In the genomic region with DNA sequence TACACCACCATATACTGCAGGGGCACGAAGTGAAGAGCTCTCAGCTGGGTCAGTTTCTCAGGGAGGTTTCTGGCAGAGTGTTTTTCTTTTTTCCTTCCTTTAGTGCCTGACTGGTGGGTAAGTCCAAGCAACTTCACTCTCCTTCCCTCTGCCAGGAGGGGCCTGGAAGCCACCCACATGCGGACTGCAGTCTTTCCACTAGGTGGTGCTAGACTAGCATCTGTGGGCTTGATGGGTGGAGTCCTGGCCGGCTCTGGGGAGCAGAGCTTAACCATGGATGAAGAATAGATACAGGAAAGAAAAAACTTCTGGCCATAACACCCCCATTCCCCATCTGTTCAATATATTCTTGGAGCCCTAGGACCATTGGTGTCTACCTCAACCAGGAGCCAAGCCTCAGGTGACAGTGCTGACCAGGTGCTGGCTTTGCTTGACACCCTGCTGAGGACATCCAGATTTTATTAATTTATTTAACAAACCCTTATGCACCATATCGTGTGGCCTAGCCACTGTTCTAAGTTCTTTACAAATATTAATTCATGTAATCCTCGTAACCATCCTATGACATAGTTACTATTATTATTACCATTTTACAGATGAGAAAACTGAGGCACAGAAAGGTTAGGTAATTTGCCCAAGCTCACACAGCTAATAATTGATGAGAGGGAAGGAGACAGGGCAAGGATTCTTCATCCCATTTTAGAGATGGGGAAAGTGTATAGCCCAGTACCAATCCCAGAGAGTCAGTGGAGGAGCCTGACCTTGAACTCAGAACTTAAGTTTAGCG, we compare ENCODE assay signal across 8 cellular contexts.
DNase-seq lines count a peak whose midpoint lies in the region; ATAC-seq, FAIRE-seq and TF ChIP-seq lines count a peak whose summit lies in the region.

No MANE protein-coding gene starts in this region.

- peak; percentile 62 to 88 for TF ChIP-seq RAD21 in K562 (CRISPR knock-in tag; conservative IDR thresholded peaks at IDR 0.05 in 1 of 2, IDR thresholded peaks at IDR 0.05 in 1 of 2)

- no peak overlapping the region for H3K4me2 ChIP-seq in Loucy (ENCODE audit: low read depth, low read length, poor library complexity, severe bottlenecking)
- H3K4me2 ChIP-seq in K562 (ENCODE audit: insufficient read depth, low read length), result no peak overlapping the region

- peak; percentile 99 for ATAC-seq in K562
- ATAC-seq in HG03095 (IDR thresholded peaks at IDR 0.05; ENCODE audit: unreplicated experiment), result no peak

- intact Hi-C loops in K562 (cut with micrococcal nuclease), result no loop called here

- no peak for TF ChIP-seq POLR2A in K562 (conservative IDR thresholded peaks at IDR 0.05)

- no peaks in the 10 kb centered on the region for H3K9me1 ChIP-seq in K562 (ENCODE audit: control insufficient read depth, insufficient read depth, low read length)

- peak; percentile 36 for DNase-seq in activated CD4-positive, CD25-positive, alpha-beta regulatory T cell treated with anti-CD3 and anti-CD28 coated beads, Interleukin-2, amount 50 U/mL, for 72 hours
- no peak for DNase-seq in activated CD4-positive, CD25-positive, alpha-beta regulatory T cell (lab: John Stamatoyannopoulos, UW)
- DNase-seq in RCC 7860 (ENCODE audit: low spot score), result peak; percentile 45
- DNase-seq in K562 (ENCODE audit: extremely low read depth in 1 of 4, low spot score in 3 of 4), result peak; percentile 83 to 95 (median 92)
- DNase-seq in kidney tubule cell (ENCODE audit: low spot score), result peak; percentile 67
- peak; percentile 22 to 26 for DNase-seq in stimulated activated CD8-positive, alpha-beta memory T cell treated with anti-CD3 and anti-CD28 coated beads, Interleukin-7, amount 100 ng/mL, for 48 hours (ENCODE audit: extremely low read depth in 1 of 2, low read depth in 1 of 2)

- H3K36me3 ChIP-seq in Loucy (ENCODE audit: insufficient read depth, low read length) (no peaks in the 10 kb centered on the region), K562 (ENCODE audit: control insufficient read depth, insufficient read depth, low read length) (no peaks in the 10 kb centered on the region)

- CTCF ChIA-PET in K562 (lab: Yijun Ruan, JAX; ENCODE audit: low intra/inter-chr PET ratio), result interaction anchor here (0.5 to 1.6 kb wide), 4 partner anchors 21 to 825 kb away, joined by 3 to 5 read pairs (median 3); no protein-coding TSS in a partner anchor

- H3K4me1 ChIP-seq in Loucy (ENCODE audit: insufficient read depth, low read length, poor library complexity, severe bottlenecking) (no peaks in the 10 kb centered on the region), K562 (replicated peaks in 1 of 2; ENCODE audit: control insufficient read depth in 2 of 2, insufficient read depth in 2 of 2, low read length in 2 of 2) (no peaks in the 10 kb centered on the region)

- peak; percentile 98 for TF ChIP-seq CTCF in Loucy (conservative IDR thresholded peaks at IDR 0.05; ENCODE audit: low read length)
- TF ChIP-seq CTCF in K562 (IDR thresholded peaks at IDR 0.05 in 2 of 3, conservative IDR thresholded peaks at IDR 0.05 in 1 of 3; ENCODE audit: insufficient read depth in 2 of 3, low read depth in 1 of 3, low read length in 3 of 3), result peak; percentile 93 to 95 (median 94)

- in situ Hi-C loops in K562 (cut with MboI), result no loop called here

- WGBS in K562 (ENCODE audit: insufficient coverage, low coverage, missing lambda C conversion rate), result 4% methylated on average over 6 of the region's 6 CpGs

- H3K9me3 ChIP-seq in Loucy (ENCODE audit: insufficient read depth, low read depth, low read length) (no peaks in the 10 kb centered on the region), K562 (replicated peaks; ENCODE audit: control insufficient read depth, insufficient read depth, low read depth, low read length) (no peaks in the 10 kb centered on the region)

- FAIRE-seq in RCC 7860 (lab: Jason Lieb, UNC) (no peak), K562 (lab: Jason Lieb, UNC) (peak; percentile 98)

- no peak overlapping the region for H3K4me3 ChIP-seq in Loucy (ENCODE audit: low read length, poor library complexity, severe bottlenecking)
- H3K4me3 ChIP-seq in K562, result no peak overlapping the region

- no peak overlapping the region for H2AFZ ChIP-seq in Loucy (ENCODE audit: low read length)
- no peak overlapping the region for H2AFZ ChIP-seq in K562 (ENCODE audit: low read depth, low read length)

- H3K27ac ChIP-seq in K562 (ENCODE audit: extremely low read depth, low read depth, low read length), result no peak overlapping the region

- no TSS peak for BruUV-seq in K562 (replicated peaks; lab: Mats Ljungman, UMichigan)

- no peaks in the 10 kb centered on the region for H3K9me2 ChIP-seq in Loucy (replicated peaks; ENCODE audit: low read depth, low read length)

- no peaks in the 10 kb centered on the region for H4K20me1 ChIP-seq in Loucy (ENCODE audit: insufficient read depth, low read length, poor library complexity, severe bottlenecking)
- peaks cover 7% of the 10 kb centered on the region; the same call in 1 of the 2 replicates for H4K20me1 ChIP-seq in K562 (replicated peaks; ENCODE audit: control insufficient read depth, insufficient read depth, low read length)

- no peaks in the 10 kb centered on the region for H3F3A ChIP-seq in Loucy (ENCODE audit: low read depth)

- H3K79me2 ChIP-seq in Loucy (ENCODE audit: insufficient read depth, low read length) (no peaks in the 10 kb centered on the region), K562 (ENCODE audit: control insufficient read depth, insufficient read depth, low read length) (no peaks in the 10 kb centered on the region)

- H3K9ac ChIP-seq in Loucy (ENCODE audit: low read depth, low read length, poor library complexity, severe bottlenecking), result no peak overlapping the region
- H3K9ac ChIP-seq in K562 (ENCODE audit: insufficient read depth in 1 of 2, low read depth in 2 of 2, low read length in 2 of 2), result no peak overlapping the region

- POLR2A ChIA-PET in K562 (lab: Yijun Ruan, JAX), result interaction anchor here (0.6 to 1.1 kb wide), 2 partner anchors 13 to 103 kb away, joined by 3 read pairs; no protein-coding TSS in a partner anchor

- TF ChIP-seq EP300 in K562 (IDR thresholded peaks at IDR 0.05; ENCODE audit: low read length), result no peak

- H3K27me3 ChIP-seq in Loucy (ENCODE audit: insufficient read depth, low read length, poor library complexity, severe bottlenecking) (no peaks in the 10 kb centered on the region), K562 (ENCODE audit: control insufficient read depth in 2 of 2, insufficient read depth in 2 of 2, low read length in 2 of 2) (peaks cover 0 to 14% of the 10 kb centered on the region in 2 experiments; a peak in 2 of 5 replicates)

TF ChIP-seq in K562, 482 proteins besides CTCF, POLR2A, EP300 and RAD21 (continues in another document):
- no peak for TF ChIP-seq ATF7 (IDR thresholded peaks at IDR 0.05)
- no peak for TF ChIP-seq NFIC (IDR thresholded peaks at IDR 0.05)
- TF ChIP-seq, protein P1, sequence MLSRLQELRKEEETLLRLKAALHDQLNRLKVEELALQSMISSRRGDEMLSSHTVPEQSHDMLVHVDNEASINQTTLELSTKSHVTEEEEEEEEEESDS (CRISPR knock-in tag; IDR thresholded peaks at IDR 0.05), result no peak
- TF ChIP-seq POLR3G (IDR thresholded peaks at IDR 0.05; ENCODE audit: extremely low read depth, insufficient read length, insufficient replicate concordance), result no peak
- TF ChIP-seq PHF20 (IDR thresholded peaks at IDR 0.05; ENCODE audit: partially characterized antibody), result no peak
- TF ChIP-seq, protein P2, sequence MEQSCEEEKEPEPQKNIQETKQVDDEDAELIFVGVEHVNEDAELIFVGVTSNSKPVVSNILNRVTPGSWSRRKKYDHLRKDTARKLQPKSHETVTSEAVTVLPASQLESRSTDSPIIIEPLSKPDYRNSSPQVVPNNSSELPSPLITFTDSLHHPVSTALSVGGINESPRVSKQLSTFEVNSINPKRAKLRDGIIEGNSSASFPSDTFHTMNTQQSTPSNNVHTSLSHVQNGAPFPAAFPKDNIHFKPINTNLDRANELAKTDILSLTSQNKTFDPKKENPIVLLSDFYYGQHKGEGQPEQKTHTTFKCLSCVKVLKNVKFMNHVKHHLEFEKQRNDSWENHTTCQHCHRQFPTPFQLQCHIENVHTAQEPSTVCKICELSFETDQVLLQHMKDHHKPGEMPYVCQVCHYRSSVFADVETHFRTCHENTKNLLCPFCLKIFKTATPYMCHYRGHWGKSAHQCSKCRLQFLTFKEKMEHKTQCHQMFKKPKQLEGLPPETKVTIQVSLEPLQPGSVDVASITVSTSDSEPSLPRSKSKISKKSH (CRISPR knock-in tag; IDR thresholded peaks at IDR 0.05), result no peak
- TF ChIP-seq, protein P3, sequence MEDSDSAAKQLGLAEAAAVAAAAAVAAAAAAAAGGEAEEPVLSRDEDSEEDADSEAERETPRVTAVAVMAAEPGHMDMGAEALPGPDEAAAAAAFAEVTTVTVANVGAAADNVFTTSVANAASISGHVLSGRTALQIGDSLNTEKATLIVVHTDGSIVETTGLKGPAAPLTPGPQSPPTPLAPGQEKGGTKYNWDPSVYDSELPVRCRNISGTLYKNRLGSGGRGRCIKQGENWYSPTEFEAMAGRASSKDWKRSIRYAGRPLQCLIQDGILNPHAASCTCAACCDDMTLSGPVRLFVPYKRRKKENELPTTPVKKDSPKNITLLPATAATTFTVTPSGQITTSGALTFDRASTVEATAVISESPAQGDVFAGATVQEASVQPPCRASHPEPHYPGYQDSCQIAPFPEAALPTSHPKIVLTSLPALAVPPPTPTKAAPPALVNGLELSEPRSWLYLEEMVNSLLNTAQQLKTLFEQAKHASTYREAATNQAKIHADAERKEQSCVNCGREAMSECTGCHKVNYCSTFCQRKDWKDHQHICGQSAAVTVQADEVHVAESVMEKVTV (CRISPR knock-in tag; IDR thresholded peaks at IDR 0.05), result no peak
- no peak for TF ChIP-seq KAT7 (CRISPR knock-in tag; IDR thresholded peaks at IDR 0.05; ENCODE audit: borderline replicate concordance)
- TF ChIP-seq, protein P4, sequence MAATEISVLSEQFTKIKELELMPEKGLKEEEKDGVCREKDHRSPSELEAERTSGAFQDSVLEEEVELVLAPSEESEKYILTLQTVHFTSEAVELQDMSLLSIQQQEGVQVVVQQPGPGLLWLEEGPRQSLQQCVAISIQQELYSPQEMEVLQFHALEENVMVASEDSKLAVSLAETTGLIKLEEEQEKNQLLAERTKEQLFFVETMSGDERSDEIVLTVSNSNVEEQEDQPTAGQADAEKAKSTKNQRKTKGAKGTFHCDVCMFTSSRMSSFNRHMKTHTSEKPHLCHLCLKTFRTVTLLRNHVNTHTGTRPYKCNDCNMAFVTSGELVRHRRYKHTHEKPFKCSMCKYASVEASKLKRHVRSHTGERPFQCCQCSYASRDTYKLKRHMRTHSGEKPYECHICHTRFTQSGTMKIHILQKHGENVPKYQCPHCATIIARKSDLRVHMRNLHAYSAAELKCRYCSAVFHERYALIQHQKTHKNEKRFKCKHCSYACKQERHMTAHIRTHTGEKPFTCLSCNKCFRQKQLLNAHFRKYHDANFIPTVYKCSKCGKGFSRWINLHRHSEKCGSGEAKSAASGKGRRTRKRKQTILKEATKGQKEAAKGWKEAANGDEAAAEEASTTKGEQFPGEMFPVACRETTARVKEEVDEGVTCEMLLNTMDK (IDR thresholded peaks at IDR 0.05; ENCODE audit: borderline replicate concordance, insufficient read depth, low read depth, low read length, poor library complexity, severe bottlenecking), result no peak

Comparison
In these comparisons a context has a peak if more than half of its experiments do, and no peak if none do; other contexts are left out.
1. DNase-seq: peak in activated CD4-positive, CD25-positive, alpha-beta regulatory T cell treated with anti-CD3 and anti-CD28 coated beads, Interleukin-2, amount 50 U/mL, for 72 hours (single experiment), RCC 7860 (single experiment), K562 (4 of 4), kidney tubule cell (single experiment) and stimulated activated CD8-positive, alpha-beta memory T cell treated with anti-CD3 and anti-CD28 coated beads, Interleukin-7, amount 100 ng/mL, for 48 hours (2 of 2); none in activated CD4-positive, CD25-positive, alpha-beta regulatory T cell (0 of 4).